In genomic region chr9:94952553-94953373, GRCh38 we compare ENCODE assay signal across 7 cellular contexts.
DNase-seq lines count a peak whose midpoint lies in the region; ATAC-seq, FAIRE-seq and TF ChIP-seq lines count a peak whose summit lies in the region.

No MANE protein-coding gene starts in this region.

- H3K36me3 Mint-ChIP-seq in natural killer cell = peaks cover 15% of the 10 kb centered on the region

- H3K9me3 Mint-ChIP-seq in natural killer cell = no peaks in the 10 kb centered on the region

- H3K27ac Mint-ChIP-seq in natural killer cell = peak overlapping the region; percentile 81 to 92

- intact Hi-C loops in natural killer cell (cut with micrococcal nuclease) = no loop called here

- H3K27me3 ChIP-seq in bronchial epithelial cell (ENCODE audit: control insufficient read depth, insufficient read depth, low read length) = no peaks in the 10 kb centered on the region

- ATAC-seq in HG03103 (IDR thresholded peaks at IDR 0.05; ENCODE audit: low read depth, unreplicated experiment) = peak; percentile 90
- peak; percentile 87 to 95 (median 95) for ATAC-seq in natural killer cell
- no peak for ATAC-seq in GM21526 (IDR thresholded peaks at IDR 0.05; ENCODE audit: low FRiP score, unreplicated experiment)

- no peaks in the 10 kb centered on the region for H3K27me3 Mint-ChIP-seq in natural killer cell (ENCODE audit: low read depth in 2 of 2)

- no peaks in the 10 kb centered on the region for H3K36me3 ChIP-seq in bronchial epithelial cell (ENCODE audit: control insufficient read depth, insufficient read depth, low read length)

- no peak for FAIRE-seq in bronchial epithelial cell (lab: Jason Lieb, UNC)

- peaks cover 43 to 48% of the 10 kb centered on the region in 2 donors for H3K4me1 Mint-ChIP-seq in natural killer cell

- H3K4me3 Mint-ChIP-seq in natural killer cell = peak overlapping the region; percentile 85

- DNase-seq in GM19238 (ENCODE audit: insufficient read length, low spot score) = peak; percentile 22
- DNase-seq in bronchial epithelial cell (ENCODE audit: low read depth) = peak; percentile 80
- DNase-seq in natural killer cell = no peak
- DNase-seq in NCI-H128 (lab: John Stamatoyannopoulos, UW; ENCODE audit: unreplicated experiment) = no peak
- DNase-seq in SIG-M5 (lab: John Stamatoyannopoulos, UW) = no peak

- TF ChIP-seq CTCF in bronchial epithelial cell (IDR thresholded peaks at IDR 0.05; ENCODE audit: insufficient read depth, low read length, severe bottlenecking) (no peak), natural killer cell (IDR thresholded peaks at IDR 0.05) (no peak)

- H3K4me3 ChIP-seq in bronchial epithelial cell (ENCODE audit: low read depth, low read length) = no peak overlapping the region

Comparison
In these comparisons a context has a peak if more than half of its experiments do, and no peak if none do; other contexts are left out.
1. DNase-seq: peak in GM19238 (single experiment) and bronchial epithelial cell (single experiment); none in natural killer cell (single experiment), NCI-H128 (single experiment) and SIG-M5 (single experiment).